In the genomic region with DNA sequence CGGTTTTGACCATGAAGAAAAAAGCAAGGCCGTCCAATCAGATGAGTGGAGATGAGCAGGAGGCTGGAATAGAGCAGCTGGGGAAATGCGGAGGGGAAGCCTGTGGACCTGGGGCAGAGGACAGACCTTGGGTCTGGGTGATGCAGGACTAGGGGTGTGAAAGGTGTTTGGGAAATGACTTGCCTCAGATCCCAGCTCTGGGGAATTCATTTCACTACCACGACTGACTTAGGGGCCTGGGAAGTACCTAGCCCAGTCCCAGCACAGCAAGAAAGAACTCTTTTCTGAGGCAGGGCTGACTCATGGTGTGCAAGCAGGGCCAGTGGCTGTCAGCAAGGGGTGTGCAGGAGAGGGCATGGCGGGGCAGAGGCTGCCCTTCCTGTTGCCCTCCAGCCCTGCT, we compare ENCODE assay signal across 13 cellular contexts. TPM values are rescaled to one million over a fixed set of nuclear protein-coding genes. Genes with fewer than 3 reads are reported as not detected.
A peak's percentile ranks its signal among the peaks of the same experiment; 100 is the strongest.
DNase-seq lines count a peak whose midpoint lies in the region; ATAC-seq, FAIRE-seq and TF ChIP-seq lines count a peak whose summit lies in the region.
"Had no signal": no experiment of that assay in that cellular context is flagged by ENCODE, and none has a peak within 500 bp of the region (broad histone marks: within the 10 kb centered on the region; RNA-seq: fewer than 3 reads in every experiment).

No MANE protein-coding gene starts in this region.

- no peaks in the 10 kb centered on the region for H3K36me3 Mint-ChIP-seq in CD4-positive, CD25-positive, alpha-beta regulatory T cell
- H3K36me3 Mint-ChIP-seq in activated naive CD8-positive, alpha-beta T cell treated with anti-CD3 and anti-CD28 coated beads for 36 hours = no peaks in the 10 kb centered on the region

- FAIRE-seq in RCC 7860 (lab: Jason Lieb, UNC) (no peak), frontal cortex (lab: Jason Lieb, UNC) (no peak)

- peak overlapping the region; percentile 34 to 87 (median 56) for H3K27ac Mint-ChIP-seq in CD4-positive, CD25-positive, alpha-beta regulatory T cell
- no peak overlapping the region for H3K27ac Mint-ChIP-seq in activated naive CD8-positive, alpha-beta T cell treated with anti-CD3 and anti-CD28 coated beads for 36 hours

- no peaks in the 10 kb centered on the region for H3K9me3 ChIP-seq in CD4-positive, CD25-positive, alpha-beta regulatory T cell (ENCODE audit: control insufficient read depth in 2 of 2, low read length in 2 of 2)
- H3K9me3 ChIP-seq: Caco-2 had no signal

- H3K27me3 Mint-ChIP-seq in CD4-positive, CD25-positive, alpha-beta regulatory T cell = no peaks in the 10 kb centered on the region
- no peaks in the 10 kb centered on the region for H3K27me3 Mint-ChIP-seq in activated naive CD8-positive, alpha-beta T cell treated with anti-CD3 and anti-CD28 coated beads for 36 hours

- peaks cover 5 to 45% (median 28%) of the 10 kb centered on the region in 4 donors for H3K4me1 Mint-ChIP-seq in CD4-positive, CD25-positive, alpha-beta regulatory T cell
- H3K4me1 Mint-ChIP-seq in activated naive CD8-positive, alpha-beta T cell treated with anti-CD3 and anti-CD28 coated beads for 36 hours = peaks cover 13% of the 10 kb centered on the region

- in situ Hi-C loops in GM13976 (cut with MboI; ENCODE audit: low sequenced_read_pairs, unreplicated experiment) = no loop called here

- no peaks in the 10 kb centered on the region for H3K9me3 Mint-ChIP-seq in CD4-positive, CD25-positive, alpha-beta regulatory T cell
- H3K9me3 Mint-ChIP-seq in activated naive CD8-positive, alpha-beta T cell treated with anti-CD3 and anti-CD28 coated beads for 36 hours = no peaks in the 10 kb centered on the region
- H3K9me3 Mint-ChIP-seq: nephron had no signal

- peaks cover 19% of the 10 kb centered on the region for H3K4me1 ChIP-seq in CD4-positive, CD25-positive, alpha-beta regulatory T cell (ENCODE audit: control insufficient read depth, insufficient read depth, low read length, poor library complexity, severe bottlenecking)
- H3K4me1 ChIP-seq: Caco-2 had no signal

- H3K27ac ChIP-seq in CD4-positive, CD25-positive, alpha-beta regulatory T cell (ENCODE audit: insufficient read depth, low read length, poor library complexity, severe bottlenecking) = no peak overlapping the region

- no peak overlapping the region for H3K4me3 Mint-ChIP-seq in CD4-positive, CD25-positive, alpha-beta regulatory T cell
- no peak overlapping the region for H3K4me3 Mint-ChIP-seq in activated naive CD8-positive, alpha-beta T cell treated with anti-CD3 and anti-CD28 coated beads for 36 hours
- H3K4me3 Mint-ChIP-seq: nephron had no signal

- ATAC-seq in CD4-positive, CD25-positive, alpha-beta regulatory T cell (ENCODE audit: low read depth in 2 of 2) = no peak
- ATAC-seq in HG03196 (IDR thresholded peaks at IDR 0.05; ENCODE audit: unreplicated experiment) (peak; percentile 45), GM18870 (IDR thresholded peaks at IDR 0.05; ENCODE audit: unreplicated experiment) (no peak)

- no peak for DNase-seq in CD4-positive, CD25-positive, alpha-beta regulatory T cell
- DNase-seq in GM13976 (ENCODE audit: low spot score) (peak; percentile 74), RCC 7860 (ENCODE audit: low spot score) (no peak), frontal cortex (ENCODE audit: low spot score in 2 of 2) (no peak), NCI-H1694 (lab: John Stamatoyannopoulos, UW) (no peak)
- DNase-seq in activated naive CD8-positive, alpha-beta T cell treated with anti-CD3 and anti-CD28 coated beads for 36 hours = peak; percentile 11
- DNase-seq: Caco-2, cerebellar nuclear complex, NCI-H1930 had no signal

- no peak for TF ChIP-seq CTCF in GM13976 (IDR thresholded peaks at IDR 0.05; ENCODE audit: borderline replicate concordance, control extremely low read depth, extremely low read depth, insufficient read depth, missing control alignments)

- H3K4me3 ChIP-seq in CD4-positive, CD25-positive, alpha-beta regulatory T cell (ENCODE audit: low read depth, low read length) = no peak overlapping the region

- H3K36me3 ChIP-seq in CD4-positive, CD25-positive, alpha-beta regulatory T cell (ENCODE audit: control insufficient read depth, insufficient read depth, low read length) = no peaks in the 10 kb centered on the region

- no peaks in the 10 kb centered on the region for H3K27me3 ChIP-seq in CD4-positive, CD25-positive, alpha-beta regulatory T cell (ENCODE audit: control insufficient read depth, insufficient read depth, low read length)

RNA-seq across cellular contexts. Expression of a gene that starts 14.8 kb away (rescaled TPM):
- total RNA-seq in CD4-positive, CD25-positive, alpha-beta regulatory T cell = 1.5 TPM
- under 1 TPM in 2 of 4 donors, not detected in 2; 0.10 to 0.23 TPM for polyA plus RNA-seq in CD4-positive, CD25-positive, alpha-beta regulatory T cell
- total RNA-seq in activated naive CD8-positive, alpha-beta T cell treated with anti-CD3 and anti-CD28 coated beads for 36 hours = not detected
- not detected for total RNA-seq in frontal cortex
- total RNA-seq: Caco-2, kidney epithelial cell had no signal

RNA-seq across cellular contexts. Expression of a gene that starts 37.2 kb away (rescaled TPM):
- total RNA-seq in CD4-positive, CD25-positive, alpha-beta regulatory T cell = 1.8 TPM
- 1 to 10 TPM; 1.2 to 1.7 (median 1.3) TPM for polyA plus RNA-seq in CD4-positive, CD25-positive, alpha-beta regulatory T cell
- total RNA-seq in activated naive CD8-positive, alpha-beta T cell treated with anti-CD3 and anti-CD28 coated beads for 36 hours = under 1 TPM in 1 of 2 experiments, not detected in 1; 0.08 TPM
- total RNA-seq in frontal cortex = not detected
- total RNA-seq: Caco-2, kidney epithelial cell had no signal

Comparison
In these comparisons a context has a peak if more than half of its experiments do, and no peak if none do; other contexts are left out.
1. DNase-seq: peak in GM13976 (single experiment) and activated naive CD8-positive, alpha-beta T cell treated with anti-CD3 and anti-CD28 coated beads for 36 hours (single experiment); none in CD4-positive, CD25-positive, alpha-beta regulatory T cell (0 of 3), RCC 7860 (single experiment), frontal cortex (0 of 2) and NCI-H1694 (single experiment).